Comparison of ENCODE assay signal across 7 cellular contexts in the genomic region with DNA sequence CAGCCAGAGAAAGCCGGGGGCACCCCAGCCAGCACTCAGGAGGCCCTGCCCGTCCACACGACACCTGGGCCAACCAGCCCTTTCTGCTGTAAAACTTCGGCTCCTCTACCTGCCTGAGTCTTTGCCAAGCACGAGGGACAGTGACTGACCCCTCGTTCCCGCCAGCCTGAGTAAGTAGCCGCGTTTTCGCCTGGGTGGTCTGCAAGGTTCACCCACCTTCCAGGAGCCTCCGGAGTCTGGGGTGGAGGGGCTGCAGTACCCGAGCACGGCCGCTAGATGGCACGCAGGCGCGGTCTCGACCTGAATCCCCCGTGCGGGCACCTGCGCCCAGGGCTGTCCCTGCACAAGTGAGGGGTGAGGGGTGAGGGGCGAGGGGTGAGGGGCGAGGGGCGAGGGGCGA.
A peak's percentile ranks its signal among the peaks of the same experiment; 100 is the strongest.
DNase-seq lines count a peak whose midpoint lies in the region; ATAC-seq, FAIRE-seq and TF ChIP-seq lines count a peak whose summit lies in the region.

No MANE protein-coding gene starts in this region.

- in situ Hi-C loops in GM13976 (cut with MboI; ENCODE audit: low sequenced_read_pairs, unreplicated experiment): no loop called here

- TF ChIP-seq CTCF in GM13976 (IDR thresholded peaks at IDR 0.05; ENCODE audit: borderline replicate concordance, control extremely low read depth, extremely low read depth, insufficient read depth, missing control alignments) (no peak), cardiac fibroblast (IDR thresholded peaks at IDR 0.05; ENCODE audit: low read depth, low read length) (peak; percentile 39), pancreas (IDR thresholded peaks at IDR 0.05) (peak; percentile 50 to 58 (median 54))

- H3K27me3 ChIP-seq in pancreas: no peaks in the 10 kb centered on the region

- no peaks in the 10 kb centered on the region for H3K36me3 ChIP-seq in pancreas

- H3K4me1 ChIP-seq in pancreas: no peaks in the 10 kb centered on the region

- H3K9me3 ChIP-seq in pancreas: no peaks in the 10 kb centered on the region

- peak; percentile 59 for DNase-seq in GM13976 (ENCODE audit: low spot score)
- DNase-seq in OCI-M1 (lab: John Stamatoyannopoulos, UW): peak; percentile 1
- DNase-seq in cardiac fibroblast (ENCODE audit: low read depth in 2 of 2): no peak
- DNase-seq in pancreas: peak in 3 of 6 donors; percentile 51 to 81 (median 81)
- no peak for DNase-seq in GF-D8 (lab: John Stamatoyannopoulos, UW)
- no peak for DNase-seq in mucosa of gallbladder (ENCODE audit: low spot score)
- no peak for DNase-seq in SIG-M5 (lab: John Stamatoyannopoulos, UW)

- intact Hi-C loops in pancreas (cut with DNase I): no loop called here

- ATAC-seq in pancreas: peak in 3 of 4 donors; percentile 50 to 87 (median 66)

- FAIRE-seq in pancreas (lab: Jason Lieb, UNC): no peak

- WGBS in pancreas, 2 donors: 19 to 20% methylated on average over 24 to 25 of the region's 25 CpGs

- H3K4me3 ChIP-seq in cardiac fibroblast (replicated peaks in 1 of 2; ENCODE audit: low read depth in 2 of 2, low read length in 2 of 2) (no peak overlapping the region), pancreas (no peak overlapping the region)

- H3K27ac ChIP-seq in pancreas: no peak overlapping the region

Comparison
In these comparisons a context has a peak if more than half of its experiments do, and no peak if none do; other contexts are left out.
1. DNase-seq: peak in GM13976 (single experiment) and OCI-M1 (single experiment); none in cardiac fibroblast (0 of 2), GF-D8 (single experiment), mucosa of gallbladder (single experiment) and SIG-M5 (single experiment).